ENCODE assay signal across 22 cellular contexts in the genomic region with DNA sequence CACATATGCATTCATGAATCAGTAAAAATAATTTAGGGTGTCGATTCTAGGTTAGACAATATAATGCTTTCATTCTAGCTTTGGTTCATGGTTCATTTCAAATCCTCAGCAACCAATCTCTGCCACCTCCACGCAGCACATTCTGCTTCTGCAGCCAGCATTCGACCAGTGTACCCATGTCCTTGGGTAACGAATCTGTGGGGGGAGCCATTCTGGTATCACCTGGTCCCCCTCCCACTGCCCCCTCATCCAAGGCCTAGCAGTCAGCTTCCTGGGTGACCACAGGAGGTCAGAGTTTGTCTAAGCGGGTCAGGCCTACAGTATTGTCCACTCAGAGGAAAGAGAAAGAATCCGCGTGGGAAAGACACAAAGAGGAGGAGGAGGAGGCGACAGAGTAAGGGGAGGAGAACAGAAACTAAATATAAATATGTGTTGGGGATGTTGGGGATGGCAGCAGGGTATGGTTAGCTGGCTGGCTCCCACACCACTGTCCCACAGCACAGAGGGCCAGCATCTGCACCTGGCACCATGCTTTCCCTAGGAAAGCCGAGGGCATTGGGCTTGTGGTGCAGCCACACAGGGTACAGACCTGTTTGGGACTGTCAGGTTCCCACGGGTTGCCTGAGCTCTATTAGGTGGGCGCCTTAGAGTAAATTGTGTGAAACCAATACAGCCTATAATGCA. TPM values are rescaled to one million over a fixed set of nuclear protein-coding genes. Genes with fewer than 3 reads are reported as not detected.
A peak's percentile ranks its signal among the peaks of the same experiment; 100 is the strongest.
DNase-seq lines count a peak whose midpoint lies in the region; ATAC-seq and TF ChIP-seq lines count a peak whose summit lies in the region.
"Had no signal": no experiment of that assay in that cellular context is flagged by ENCODE, and none has a peak within 500 bp of the region (broad histone marks: within the 10 kb centered on the region; RNA-seq: fewer than 3 reads in every experiment).

No MANE protein-coding gene starts in this region.

- H3K79me2 ChIP-seq in neural progenitor cell (ENCODE audit: low read depth) (no peaks in the 10 kb centered on the region), SK-N-SH (ENCODE audit: insufficient read depth) (no peaks in the 10 kb centered on the region)

- H3K4me1 Mint-ChIP-seq in CD8-positive, alpha-beta memory T cell = peaks cover 9 to 15% (median 11%) of the 10 kb centered on the region in 3 donors
- H3K4me1 Mint-ChIP-seq in T-cell (peaks cover 8 to 14% (median 12%) of the 10 kb centered on the region in 3 donors), neural progenitor cell (peaks cover 30% of the 10 kb centered on the region)

- no peak overlapping the region for H3K27ac ChIP-seq in CD8-positive, alpha-beta memory T cell (ENCODE audit: low read depth, low read length)
- peak overlapping the region; percentile 81 for H3K27ac ChIP-seq in right cardiac atrium (ENCODE audit: low read length)
- H3K27ac ChIP-seq in neural progenitor cell = no peak overlapping the region
- H3K27ac ChIP-seq in SK-N-SH (ENCODE audit: low read depth in 2 of 2, low read length in 1 of 2) = no peak overlapping the region
- H3K27ac ChIP-seq: KMS-11 had no signal

- no peak overlapping the region for H3K4me3 ChIP-seq in CD8-positive, alpha-beta memory T cell (ENCODE audit: low read length)
- H3K4me3 ChIP-seq in right cardiac atrium (ENCODE audit: low read length) (no peak overlapping the region), neural progenitor cell (no peak overlapping the region), SK-N-SH (ENCODE audit: low read depth in 2 of 2, low read length in 1 of 2) (no peak overlapping the region)

- H3K9me2 ChIP-seq in SK-N-SH = no peaks in the 10 kb centered on the region

- POLR2A ChIA-PET in CD8-positive, alpha-beta memory T cell (lab: Charles Lee) = no interaction called here
- POLR2A ChIA-PET in T-cell (lab: Charles Lee) = interaction anchor here in 1 of 2 donors (0.9 kb wide), 1 partner anchor 12 kb away, joined by 3 read pairs; a partner anchor contains a TSS
- POLR2A ChIA-PET in SK-N-SH (lab: Yijun Ruan, JAX) = interaction anchor here (1.6 kb wide), 1 partner anchor 13 kb away, joined by 3 read pairs; no protein-coding TSS in a partner anchor

- peaks cover 15 to 22% of the 10 kb centered on the region in 2 donors for H3K27me3 Mint-ChIP-seq in CD8-positive, alpha-beta memory T cell
- peaks cover 23 to 36% of the 10 kb centered on the region in 2 donors for H3K27me3 Mint-ChIP-seq in T-cell
- peaks cover 35% of the 10 kb centered on the region for H3K27me3 Mint-ChIP-seq in neural progenitor cell (ENCODE audit: insufficient read depth, low read depth)

- H3K9me3 Mint-ChIP-seq in CD8-positive, alpha-beta memory T cell = no peaks in the 10 kb centered on the region
- H3K9me3 Mint-ChIP-seq in T-cell (no peaks in the 10 kb centered on the region), neural progenitor cell (peaks cover 4% of the 10 kb centered on the region)
- H3K9me3 Mint-ChIP-seq: stimulated activated naive CD8-positive, alpha-beta T cell treated with anti-CD3 and anti-CD28 coated beads, Interleukin-15, amount 100 ng/mL, for 72 hours had no signal

- peak overlapping the region; percentile 48 to 78 (median 67) for H3K4me3 Mint-ChIP-seq in CD8-positive, alpha-beta memory T cell
- H3K4me3 Mint-ChIP-seq in T-cell = peak overlapping the region; percentile 50 to 60 (median 59)
- H3K4me3 Mint-ChIP-seq in neural progenitor cell = peak overlapping the region; percentile 19
- H3K4me3 Mint-ChIP-seq: activated CD8-positive, alpha-beta memory T cell treated with anti-CD3 and anti-CD28 coated beads, Interleukin-2, amount 10 ng/mL, durations not matched to agents 7 days and 5 days had no signal

- intact Hi-C loops in right cardiac atrium (cut with DNase I) = no loop called here

- peak overlapping the region in 1 of 8 donors; percentile 25 for H3K27ac Mint-ChIP-seq in CD8-positive, alpha-beta memory T cell
- H3K27ac Mint-ChIP-seq in T-cell (no peak overlapping the region), neural progenitor cell (no peak overlapping the region)
- H3K27ac Mint-ChIP-seq: activated CD8-positive, alpha-beta memory T cell treated with anti-CD3 and anti-CD28 coated beads, Interleukin-2, amount 10 ng/mL, durations not matched to agents 7 days and 5 days; stimulated activated naive CD8-positive, alpha-beta T cell treated with anti-CD3 and anti-CD28 coated beads, Interleukin-15, amount 100 ng/mL, for 72 hours had no signal

- no peak for ATAC-seq in T-cell (replicated peaks in 1 of 4)
- ATAC-seq in right cardiac atrium = no peak
- ATAC-seq: activated CD8-positive, alpha-beta memory T cell treated with anti-CD3 and anti-CD28 coated beads, Interleukin-2, amount 10 ng/mL, durations not matched to agents 7 days and 5 days; stimulated activated naive CD8-positive, alpha-beta T cell treated with anti-CD3 and anti-CD28 coated beads, Interleukin-15, amount 100 ng/mL, for 72 hours had no signal

- CTCF ChIA-PET in CD8-positive, alpha-beta memory T cell (lab: Charles Lee) = interaction anchor here (1.7 kb wide), 1 partner anchor 24 kb away, joined by 6 read pairs; no protein-coding TSS in a partner anchor
- CTCF ChIA-PET in T-cell (lab: Charles Lee) (no interaction called here), SK-N-SH (lab: Yijun Ruan, JAX) (interaction anchor here (0.9 to 34.5 kb wide), 7 partner anchors 11 to 59 kb away, joined by 3 to 720 read pairs (median 5); a partner anchor contains a TSS)

- H3K36me3 ChIP-seq in CD8-positive, alpha-beta memory T cell (ENCODE audit: insufficient read depth, low read length) = no peaks in the 10 kb centered on the region
- H3K36me3 ChIP-seq in neural progenitor cell (no peaks in the 10 kb centered on the region), SK-N-SH (replicated peaks in 1 of 2; ENCODE audit: control insufficient read depth in 1 of 2, insufficient read depth in 2 of 2, low read length in 1 of 2) (no peaks in the 10 kb centered on the region)

- H3K27me3 ChIP-seq in CD8-positive, alpha-beta memory T cell (ENCODE audit: insufficient read depth, low read length, poor library complexity, severe bottlenecking) = peaks cover 7% of the 10 kb centered on the region
- H3K27me3 ChIP-seq in right cardiac atrium (ENCODE audit: control insufficient read depth, insufficient read depth) (no peaks in the 10 kb centered on the region), neural progenitor cell (peaks cover 58% of the 10 kb centered on the region), SK-N-SH (ENCODE audit: insufficient read depth) (peaks cover 26% of the 10 kb centered on the region)

- H2AFZ ChIP-seq in neural progenitor cell (replicated peaks) = no peak overlapping the region
- H2AFZ ChIP-seq in SK-N-SH (ENCODE audit: low read depth) = no peak overlapping the region

- H3K36me3 Mint-ChIP-seq in CD8-positive, alpha-beta memory T cell = peaks cover 0 to 2% (median 0%) of the 10 kb centered on the region in 3 donors
- H3K36me3 Mint-ChIP-seq in T-cell = no peaks in the 10 kb centered on the region
- peaks cover 4% of the 10 kb centered on the region for H3K36me3 Mint-ChIP-seq in neural progenitor cell
- H3K36me3 Mint-ChIP-seq: activated CD8-positive, alpha-beta memory T cell treated with anti-CD3 and anti-CD28 coated beads, Interleukin-2, amount 10 ng/mL, durations not matched to agents 7 days and 5 days had no signal

- TF ChIP-seq EP300 in SK-N-SH (IDR thresholded peaks at IDR 0.05; ENCODE audit: borderline replicate concordance in 1 of 2, low read depth in 1 of 2, low read length in 1 of 2) = no peak

- H3K9ac ChIP-seq in neural progenitor cell (no peak overlapping the region), SK-N-SH (no peak overlapping the region)
- H3K9ac ChIP-seq: KMS-11 had no signal

- TF ChIP-seq CTCF in neural progenitor cell (IDR thresholded peaks at IDR 0.05) (no peak), SK-N-SH (IDR thresholded peaks at IDR 0.05) (no peak)

- no peaks in the 10 kb centered on the region for H3K4me1 ChIP-seq in CD8-positive, alpha-beta memory T cell (ENCODE audit: insufficient read depth, low read length)
- H3K4me1 ChIP-seq in right cardiac atrium (ENCODE audit: control insufficient read depth, insufficient read depth, low read length) (peaks cover 8% of the 10 kb centered on the region), neural progenitor cell (peaks cover 8% of the 10 kb centered on the region), SK-N-SH (ENCODE audit: control insufficient read depth in 1 of 2, insufficient read depth in 2 of 2, low read depth in 1 of 2, low read length in 1 of 2) (peaks cover 13 to 35% of the 10 kb centered on the region in 2 experiments)

- H3K4me2 ChIP-seq in neural progenitor cell (no peak overlapping the region), SK-N-SH (no peak overlapping the region)
- H3K4me2 ChIP-seq: KMS-11 had no signal

- DNase-seq in CD8-positive, alpha-beta memory T cell = peak in 1 of 5 donors; percentile 39
- DNase-seq in T-cell (no peak), right cardiac atrium (peak in 1 of 3 donors; percentile 37), neural progenitor cell (ENCODE audit: low spot score) (no peak), SK-N-SH (no peak), cerebellum (ENCODE audit: low spot score) (no peak)
- DNase-seq in effector CD8-positive, alpha-beta T cell (lab: John Stamatoyannopoulos, UW) = no peak
- DNase-seq: activated CD8-positive, alpha-beta memory T cell treated with anti-CD3 and anti-CD28 coated beads, Interleukin-2, amount 10 ng/mL, durations not matched to agents 7 days and 5 days; activated gamma-delta T cell treated with Interleukin-2 at 50 U/mL for 16 hours; DMS 273 treated with DMSO at 0.1 percent for 48 hours; GDM1; midbrain; NCI-H1048; NCI-H2081; SHP77 treated with DMSO at 0.1 percent for 48 hours; stimulated activated CD4-positive, alpha-beta T cell treated with anti-CD3 and anti-CD28 coated beads, Interleukin-1b, Interleukin-23, amount 100 ng/mL, for 48 hours; stimulated activated naive CD8-positive, alpha-beta T cell treated with anti-CD3 and anti-CD28 coated beads, Interleukin-15, amount 100 ng/mL, for 72 hours had no signal

- no peaks in the 10 kb centered on the region for H4K20me1 ChIP-seq in neural progenitor cell (ENCODE audit: low read depth)
- H4K20me1 ChIP-seq in SK-N-SH (ENCODE audit: insufficient read depth) = peaks cover 13% of the 10 kb centered on the region

- H3F3A ChIP-seq in neural progenitor cell (ENCODE audit: low read depth) = peaks cover 8% of the 10 kb centered on the region
- peaks cover 22% of the 10 kb centered on the region for H3F3A ChIP-seq in SK-N-SH (replicated peaks; ENCODE audit: insufficient read depth)

- TF ChIP-seq RAD21 in SK-N-SH (IDR thresholded peaks at IDR 0.05; ENCODE audit: low read length) = no peak

- no peaks in the 10 kb centered on the region for H3K9me3 ChIP-seq in CD8-positive, alpha-beta memory T cell (ENCODE audit: low read length)
- H3K9me3 ChIP-seq in right cardiac atrium (ENCODE audit: control insufficient read depth, low read length) (no peaks in the 10 kb centered on the region), neural progenitor cell (ENCODE audit: low read depth) (no peaks in the 10 kb centered on the region), SK-N-SH (no peaks in the 10 kb centered on the region)

- WGBS in right cardiac atrium = 72% methylated on average over 11 of the region's 11 CpGs
- 91% methylated on average over 11 of the region's 11 CpGs for WGBS in SK-N-SH (ENCODE audit: low lambda C conversion rate)

RNA-seq across cellular contexts. Expression of a gene that starts 12.1 kb away (rescaled TPM):
- total RNA-seq in CD8-positive, alpha-beta memory T cell = 1 to 10 TPM; 1.7 to 1.9 TPM
- polyA plus RNA-seq in CD8-positive, alpha-beta memory T cell = 2.8 TPM
- total RNA-seq in T-cell = 1 to 10 TPM in 2 of 5 donors, under 1 TPM in 1, not detected in 2; 0.28 to 2.1 (median 1.4) TPM
- 10 to 100 TPM in 3 of 4 donors, 1 to 10 TPM in 1; 9.2 to 22.6 (median 16.8) TPM for total RNA-seq in right cardiac atrium
- 13.0 TPM for polyA plus RNA-seq in right cardiac atrium
- total RNA-seq in neural progenitor cell (ENCODE audit: low replicate concordance) = 0.90 TPM in 1 of 2 replicates, not detected in the other
- polyA plus RNA-seq in SK-N-SH (2012; rRNA removed) = 0.07 and 0.16 TPM in 2 replicates
- polyA plus RNA-seq in SK-N-SH (2012; cell fraction: cytosol; rRNA removed) = 0.06 and 0.07 TPM in 2 replicates
- 0.11 and 0.12 TPM in 2 replicates for polyA plus RNA-seq in SK-N-SH (2012; cell fraction: nucleus; rRNA removed)
- 3.7 TPM for total RNA-seq in cerebellum
- total RNA-seq: NCI-H460, osteocyte had no signal

RNA-seq across cellular contexts. Expression of a gene that starts 32.0 kb away (rescaled TPM):
- not detected for total RNA-seq in CD8-positive, alpha-beta memory T cell
- polyA plus RNA-seq in CD8-positive, alpha-beta memory T cell = not detected
- total RNA-seq in T-cell (under 1 TPM in 2 of 5 donors, not detected in 3; 0.23 to 0.38 TPM), right cardiac atrium (1 to 10 TPM in 3 of 4 donors, under 1 TPM in 1; 0.42 to 5.0 (median 4.4) TPM), neural progenitor cell (ENCODE audit: low replicate concordance) (not detected in 2 replicates), cerebellum (0.27 TPM)
- polyA plus RNA-seq in right cardiac atrium (0.68 TPM), SK-N-SH (2012; rRNA removed) (not detected in 2 replicates)
- not detected in 2 replicates for polyA plus RNA-seq in SK-N-SH (2012; cell fraction: cytosol; rRNA removed)
- polyA plus RNA-seq in SK-N-SH (2012; cell fraction: nucleus; rRNA removed) = not detected in 2 replicates
- total RNA-seq: activated CD8-positive, alpha-beta memory T cell treated with anti-CD3 and anti-CD28 coated beads, Interleukin-2, amount 10 ng/mL, durations not matched to agents 7 days and 5 days; NCI-H460; ureter had no signal
- polyA plus RNA-seq: keratinocyte had no signal

RNA-seq across cellular contexts. Expression of a gene that starts 56.8 kb away (rescaled TPM):
- total RNA-seq in CD8-positive, alpha-beta memory T cell = 10 to 100 TPM; 57.3 to 57.7 TPM
- 34.8 TPM for polyA plus RNA-seq in CD8-positive, alpha-beta memory T cell
- 100 to 1,000 TPM; 242 to 293 (median 245) TPM for total RNA-seq in T-cell
- 10 to 100 TPM; 11.5 to 28.9 (median 21.7) TPM for total RNA-seq in right cardiac atrium
- 18.5 TPM for polyA plus RNA-seq in right cardiac atrium
- total RNA-seq in neural progenitor cell (ENCODE audit: low replicate concordance) = 0.56 and 2.1 TPM in 2 replicates
- polyA plus RNA-seq in SK-N-SH (2012; rRNA removed) = 0.15 TPM in 2 replicates
- 0.10 and 0.12 TPM in 2 replicates for polyA plus RNA-seq in SK-N-SH (2012; cell fraction: cytosol; rRNA removed)
- polyA plus RNA-seq in SK-N-SH (2012; cell fraction: nucleus; rRNA removed) = 0.44 and 0.59 TPM in 2 replicates
- total RNA-seq in cerebellum = 4.4 TPM

Comparison
In these comparisons a context has a peak if more than half of its experiments do, and no peak if none do; other contexts are left out.
1. RNA of a gene that starts 56.8 kb away (total RNA-seq): 242 to 293 TPM in T-cell; 57.3 to 57.7 TPM in CD8-positive, alpha-beta memory T cell, 11.5 to 28.9 TPM in right cardiac atrium, 4.4 TPM in cerebellum (single experiment) and 0.56 to 2.1 TPM in neural progenitor cell; every median in the first group is over 4 times any median in the second.
2. CTCF ChIA-PET loops: an anchor here in CD8-positive, alpha-beta memory T cell (1.7 kb wide) and SK-N-SH (0.9 to 34.5 kb wide); none called in T-cell.
3. Peak in every context shown above with its lines, with median percentiles within 50 percentile points of each other: H3K4me3 Mint-ChIP-seq.